In genomic region chr11:7442588-7443215, GRCh38 we compare ENCODE assay signal across 7 cellular contexts. TPM values are rescaled to one million over a fixed set of nuclear protein-coding genes. Genes with fewer than 3 reads are reported as not detected.
DNase-seq lines count a peak whose midpoint lies in the region; ATAC-seq, FAIRE-seq and TF ChIP-seq lines count a peak whose summit lies in the region.

No MANE protein-coding gene starts in this region.

- ATAC-seq in GM21786 (IDR thresholded peaks at IDR 0.05; ENCODE audit: unreplicated experiment): peak; percentile 90

- TF ChIP-seq CTCF in GM12864 (IDR thresholded peaks at IDR 0.05; ENCODE audit: low read depth, low read length, missing control alignments) (peak; percentile 84), KMS-11 (conservative IDR thresholded peaks at IDR 0.05; ENCODE audit: low read depth, low read length) (peak; percentile 85), astrocyte (IDR thresholded peaks at IDR 0.05; ENCODE audit: insufficient read depth, low read depth, low read length) (peak; percentile 75)

- H3K9ac ChIP-seq in KMS-11: no peak overlapping the region
- no peak overlapping the region for H3K9ac ChIP-seq in astrocyte (ENCODE audit: low read length)

- H3K27ac Mint-ChIP-seq in astrocyte (ENCODE audit: unreplicated experiment): no peak overlapping the region

- H3K36me3 ChIP-seq in KMS-11 (ENCODE audit: insufficient read depth): no peaks in the 10 kb centered on the region
- H3K36me3 ChIP-seq in astrocyte (ENCODE audit: insufficient read depth, low read length): no peaks in the 10 kb centered on the region

- H3K4me3 ChIP-seq in GM12864 (ENCODE audit: low read depth, low read length) (no peak overlapping the region), KMS-11 (IDR thresholded peaks at IDR 0.05; ENCODE audit: insufficient read depth, low read depth, low read length) (no peak overlapping the region), astrocyte (ENCODE audit: insufficient read depth, low read depth, low read length) (no peak overlapping the region)

- H3K9me3 ChIP-seq in astrocyte (ENCODE audit: insufficient read depth, low read depth, low read length): no peaks in the 10 kb centered on the region

- H4K20me1 ChIP-seq in KMS-11 (ENCODE audit: insufficient read depth) (no peaks in the 10 kb centered on the region), astrocyte (ENCODE audit: insufficient read depth, low read length) (no peaks in the 10 kb centered on the region)

- no peak for FAIRE-seq in astrocyte (lab: Jason Lieb, UNC)

- H3K4me1 Mint-ChIP-seq in astrocyte (ENCODE audit: low read depth, unreplicated experiment): peaks cover 2% of the 10 kb centered on the region

- H3K4me3 Mint-ChIP-seq in astrocyte (ENCODE audit: unreplicated experiment): no peak overlapping the region

- peak; percentile 18 for DNase-seq in GM12864 (ENCODE audit: low read depth)
- peak; percentile 18 for DNase-seq in T-helper 22 cell (ENCODE audit: low read depth)
- DNase-seq in astrocyte (ENCODE audit: low read depth): peak; percentile 2
- peak; percentile 20 for DNase-seq in iPS DF 19.7 (ENCODE audit: low read depth, low spot score)
- peak; percentile 18 for DNase-seq in smooth muscle cell of the brain vasculature (ENCODE audit: low read depth, low spot score)

- H2AFZ ChIP-seq in KMS-11 (ENCODE audit: low read depth) (no peak overlapping the region), astrocyte (ENCODE audit: low read depth, low read length) (no peak overlapping the region)

- H3K36me3 Mint-ChIP-seq in astrocyte (ENCODE audit: low read depth, unreplicated experiment): no peaks in the 10 kb centered on the region

- H3K27ac ChIP-seq in KMS-11 (no peak overlapping the region), astrocyte (ENCODE audit: low read depth, low read length) (no peak overlapping the region)

- H3K27me3 ChIP-seq in KMS-11 (ENCODE audit: insufficient read depth, low read depth) (no peaks in the 10 kb centered on the region), astrocyte (ENCODE audit: insufficient read depth, low read length) (no peaks in the 10 kb centered on the region)

- peaks cover 36% of the 10 kb centered on the region for H3K27me3 Mint-ChIP-seq in astrocyte (ENCODE audit: low read depth, unreplicated experiment)

- H3K4me1 ChIP-seq in KMS-11 (ENCODE audit: low read depth, poor library complexity, severe bottlenecking) (no peaks in the 10 kb centered on the region), astrocyte (ENCODE audit: insufficient read depth, low read length) (no peaks in the 10 kb centered on the region)

- H3K79me2 ChIP-seq in KMS-11 (ENCODE audit: insufficient read depth, low read depth): no peaks in the 10 kb centered on the region
- H3K79me2 ChIP-seq in astrocyte (ENCODE audit: insufficient read depth, low read length): no peaks in the 10 kb centered on the region

- H3K4me2 ChIP-seq in KMS-11 (no peak overlapping the region), astrocyte (ENCODE audit: low read length) (no peak overlapping the region)

- H3K9me3 Mint-ChIP-seq in astrocyte (ENCODE audit: unreplicated experiment): peaks cover 3% of the 10 kb centered on the region

RNA-seq across cellular contexts. Expression of gene OLFML1, which starts 42.6 kb away (rescaled TPM):
- not detected in 2 replicates for total RNA-seq in astrocyte
